In the genomic region with DNA sequence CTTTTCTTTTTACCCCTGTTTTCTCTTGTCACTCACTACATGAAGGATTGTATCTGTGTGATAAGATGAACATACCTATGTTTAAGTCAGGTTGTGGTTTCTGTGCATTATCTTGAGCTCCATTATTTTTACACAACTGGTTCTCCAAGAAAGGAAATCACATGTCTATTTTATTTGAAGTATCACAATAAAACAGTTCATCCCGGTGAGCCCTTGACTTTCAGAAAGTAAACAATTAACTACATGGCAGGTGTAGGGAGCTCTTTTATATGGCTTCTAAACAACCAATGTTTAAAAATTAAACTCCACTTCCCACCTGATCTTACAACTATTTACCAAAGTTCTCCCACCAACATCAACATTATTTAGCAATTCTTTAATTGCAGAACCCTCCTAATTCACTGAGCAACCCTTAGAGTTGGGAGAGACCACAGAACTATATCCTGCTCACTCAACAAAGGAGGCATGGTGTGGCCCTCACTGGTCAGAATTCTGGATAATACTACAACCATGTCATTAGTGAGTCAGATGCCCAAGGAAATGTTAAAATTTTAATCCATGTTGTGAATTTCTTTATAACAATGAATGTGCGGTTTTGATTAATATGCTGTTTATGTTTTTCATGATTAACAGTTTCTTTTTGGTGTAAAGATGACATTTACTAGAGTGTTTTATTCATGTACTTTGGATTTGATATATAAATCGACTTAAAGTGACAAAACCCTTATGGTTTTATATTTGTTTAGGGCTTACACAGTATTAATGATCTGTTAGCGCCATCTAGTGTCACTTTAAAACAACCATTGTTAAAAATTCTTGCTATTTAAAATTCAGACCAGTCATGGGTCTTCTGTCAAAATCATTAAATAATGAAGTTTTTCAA, we compare ENCODE assay signal across 1 cellular context.
TF ChIP-seq lines count a peak whose summit lies in the region.

No MANE protein-coding gene starts in this region.

TF ChIP-seq in HCT116, 20 proteins besides CTCF, POLR2A, EP300 and RAD21 (continued from another document):
- TF ChIP-seq, protein P1, sequence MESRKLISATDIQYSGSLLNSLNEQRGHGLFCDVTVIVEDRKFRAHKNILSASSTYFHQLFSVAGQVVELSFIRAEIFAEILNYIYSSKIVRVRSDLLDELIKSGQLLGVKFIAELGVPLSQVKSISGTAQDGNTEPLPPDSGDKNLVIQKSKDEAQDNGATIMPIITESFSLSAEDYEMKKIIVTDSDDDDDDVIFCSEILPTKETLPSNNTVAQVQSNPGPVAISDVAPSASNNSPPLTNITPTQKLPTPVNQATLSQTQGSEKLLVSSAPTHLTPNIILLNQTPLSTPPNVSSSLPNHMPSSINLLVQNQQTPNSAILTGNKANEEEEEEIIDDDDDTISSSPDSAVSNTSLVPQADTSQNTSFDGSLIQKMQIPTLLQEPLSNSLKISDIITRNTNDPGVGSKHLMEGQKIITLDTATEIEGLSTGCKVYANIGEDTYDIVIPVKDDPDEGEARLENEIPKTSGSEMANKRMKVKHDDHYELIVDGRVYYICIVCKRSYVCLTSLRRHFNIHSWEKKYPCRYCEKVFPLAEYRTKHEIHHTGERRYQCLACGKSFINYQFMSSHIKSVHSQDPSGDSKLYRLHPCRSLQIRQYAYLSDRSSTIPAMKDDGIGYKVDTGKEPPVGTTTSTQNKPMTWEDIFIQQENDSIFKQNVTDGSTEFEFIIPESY (IDR thresholded peaks at IDR 0.05; ENCODE audit: extremely low read depth, insufficient replicate concordance, low read length), result no peak
- no peak for TF ChIP-seq ZNF274 (IDR thresholded peaks at IDR 0.05; ENCODE audit: low read depth, low read length)
- no peak for TF ChIP-seq EZH2 (IDR thresholded peaks at IDR 0.05)
- TF ChIP-seq SP1 (IDR thresholded peaks at IDR 0.05; ENCODE audit: low read depth), result no peak
- no peak for TF ChIP-seq CEBPB (IDR thresholded peaks at IDR 0.05; ENCODE audit: low read depth)
- TF ChIP-seq ELF1 (IDR thresholded peaks at IDR 0.05; ENCODE audit: borderline replicate concordance, low read depth), result no peak
- TF ChIP-seq POLR2AphosphoS5 (IDR thresholded peaks at IDR 0.05; ENCODE audit: low read depth, low read length), result no peak
- TF ChIP-seq EGR1 (IDR thresholded peaks at IDR 0.05; ENCODE audit: low read depth), result no peak
- TF ChIP-seq TCF7L2 (IDR thresholded peaks at IDR 0.05; ENCODE audit: borderline replicate concordance, extremely low read depth, insufficient read depth, insufficient read length), result no peak
- no peak for TF ChIP-seq SRF (IDR thresholded peaks at IDR 0.05; ENCODE audit: low read depth)
- no peak for TF ChIP-seq JUND (IDR thresholded peaks at IDR 0.05)
- no peak for TF ChIP-seq FOSL1 (IDR thresholded peaks at IDR 0.05; ENCODE audit: low read depth)
- TF ChIP-seq REST (IDR thresholded peaks at IDR 0.05; ENCODE audit: low read depth), result no peak
- TF ChIP-seq EZH2phosphoT487 (IDR thresholded peaks at IDR 0.05; ENCODE audit: borderline replicate concordance), result no peak
- TF ChIP-seq MAX (IDR thresholded peaks at IDR 0.05), result no peak
